Comparison of ENCODE assay signal across 10 cellular contexts in the genomic region with DNA sequence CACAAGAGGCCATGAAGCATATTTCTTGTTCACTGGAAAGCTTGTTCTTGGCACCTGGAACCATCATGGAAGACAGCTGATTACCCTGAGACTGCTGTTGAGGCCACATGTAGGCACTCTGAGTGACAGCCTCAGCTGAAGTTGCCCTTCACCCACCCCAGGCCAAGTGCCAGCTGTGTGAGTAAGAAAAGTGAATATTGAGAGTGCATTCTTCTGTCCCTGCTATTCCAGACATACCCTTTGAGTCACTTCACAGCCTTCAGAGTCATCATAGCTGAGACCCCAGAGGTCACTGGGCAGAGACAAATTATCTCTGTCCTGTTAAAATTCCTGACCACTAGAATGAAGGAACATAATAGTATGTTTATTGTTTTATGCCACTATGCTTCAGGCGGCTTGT.
A peak's percentile ranks its signal among the peaks of the same experiment; 100 is the strongest.
DNase-seq lines count a peak whose midpoint lies in the region; ATAC-seq and TF ChIP-seq lines count a peak whose summit lies in the region.
"Had no signal": no experiment of that assay in that cellular context is flagged by ENCODE, and none has a peak within 500 bp of the region (broad histone marks: within the 10 kb centered on the region; RNA-seq: fewer than 3 reads in every experiment).

No MANE protein-coding gene starts in this region.

- peaks cover 10 to 36% (median 33%) of the 10 kb centered on the region in 7 donors for H3K4me1 Mint-ChIP-seq in naive thymus-derived CD4-positive, alpha-beta T cell

- POLR2A ChIA-PET in naive thymus-derived CD4-positive, alpha-beta T cell (lab: Charles Lee): interaction anchor here (0.7 kb wide), 1 partner anchor 81 kb away, joined by 3 read pairs; no protein-coding TSS in a partner anchor

- H3K27ac ChIP-seq in foreskin keratinocyte (peak overlapping the region; percentile 3), sigmoid colon (no peak overlapping the region)
- no peak overlapping the region for H3K27ac ChIP-seq in naive thymus-derived CD4-positive, alpha-beta T cell (ENCODE audit: low read depth, low read length)
- H3K27ac ChIP-seq: suprapubic skin had no signal

- peaks cover 0 to 14% (median 0%) of the 10 kb centered on the region in 5 donors for H3K27me3 Mint-ChIP-seq in naive thymus-derived CD4-positive, alpha-beta T cell

- H3K9me3 ChIP-seq in adipocyte (ENCODE audit: control insufficient read depth, low read length): no peaks in the 10 kb centered on the region
- H3K9me3 ChIP-seq in sigmoid colon: no peaks in the 10 kb centered on the region
- no peaks in the 10 kb centered on the region for H3K9me3 ChIP-seq in naive thymus-derived CD4-positive, alpha-beta T cell (ENCODE audit: control insufficient read depth in 2 of 3, low read length in 3 of 3)
- H3K9me3 ChIP-seq: suprapubic skin had no signal

- no peak for TF ChIP-seq EP300 in sigmoid colon (IDR thresholded peaks at IDR 0.05)

- TF ChIP-seq CTCF in foreskin keratinocyte (conservative IDR thresholded peaks at IDR 0.05): no peak
- no peak for TF ChIP-seq CTCF in sigmoid colon (IDR thresholded peaks at IDR 0.05)

- H3K4me3 ChIP-seq in adipocyte (ENCODE audit: low read length): no peak overlapping the region
- H3K4me3 ChIP-seq in sigmoid colon: no peak overlapping the region
- no peak overlapping the region for H3K4me3 ChIP-seq in naive thymus-derived CD4-positive, alpha-beta T cell (ENCODE audit: low read length)
- H3K4me3 ChIP-seq: suprapubic skin had no signal

- H3K36me3 Mint-ChIP-seq in naive thymus-derived CD4-positive, alpha-beta T cell: peaks cover 0 to 11% (median 0%) of the 10 kb centered on the region in 5 donors

- no peaks in the 10 kb centered on the region for H3K36me3 ChIP-seq in adipocyte (ENCODE audit: control insufficient read depth, insufficient read depth, low read length, severe bottlenecking)
- no peaks in the 10 kb centered on the region for H3K36me3 ChIP-seq in sigmoid colon
- no peaks in the 10 kb centered on the region for H3K36me3 ChIP-seq in naive thymus-derived CD4-positive, alpha-beta T cell (ENCODE audit: control insufficient read depth in 2 of 3, insufficient read depth in 3 of 3, low read length in 3 of 3)
- H3K36me3 ChIP-seq: suprapubic skin had no signal

- H3K27ac Mint-ChIP-seq in naive thymus-derived CD4-positive, alpha-beta T cell: peak overlapping the region in 1 of 9 donors; percentile 73
- H3K27ac Mint-ChIP-seq: activated CD4-positive, alpha-beta T cell treated with anti-CD3 and anti-CD28 coated beads for 36 hours had no signal

- H3K4me1 ChIP-seq in adipocyte (ENCODE audit: control insufficient read depth, insufficient read depth, low read length): peaks cover 8% of the 10 kb centered on the region
- peaks cover 23% of the 10 kb centered on the region for H3K4me1 ChIP-seq in foreskin keratinocyte
- H3K4me1 ChIP-seq in sigmoid colon: no peaks in the 10 kb centered on the region
- H3K4me1 ChIP-seq in naive thymus-derived CD4-positive, alpha-beta T cell (ENCODE audit: control insufficient read depth in 2 of 2, insufficient read depth in 2 of 2, low read length in 2 of 2): peaks cover 0 to 17% of the 10 kb centered on the region in 2 donors

- DNase-seq in HS-27A (ENCODE audit: low read depth) (peak; percentile 83), adipocyte (ENCODE audit: low read depth) (peak; percentile 54), foreskin keratinocyte (peak in 1 of 2 donors; percentile 62), sigmoid colon (no peak), NCI-H146 treated with DMSO at 0.1 percent for 48 hours (lab: John Stamatoyannopoulos, UW; ENCODE audit: unreplicated experiment) (no peak)
- DNase-seq in naive thymus-derived CD4-positive, alpha-beta T cell: no peak
- DNase-seq: activated CD4-positive, alpha-beta T cell treated with anti-CD3 and anti-CD28 coated beads for 36 hours; right cardiac atrium had no signal

- peaks cover 0 to 3% (median 0%) of the 10 kb centered on the region in 11 donors for H3K9me3 Mint-ChIP-seq in naive thymus-derived CD4-positive, alpha-beta T cell

- intact Hi-C loops in sigmoid colon (cut with DNase I): no loop called here
- intact Hi-C loops in naive thymus-derived CD4-positive, alpha-beta T cell (cut with micrococcal nuclease): no loop called here

- no peak overlapping the region for H3K9ac ChIP-seq in adipocyte (ENCODE audit: low read length)

- H3K27me3 ChIP-seq in adipocyte (replicated peaks; ENCODE audit: control insufficient read depth, insufficient read depth, low read length) (no peaks in the 10 kb centered on the region), foreskin keratinocyte (no peaks in the 10 kb centered on the region), sigmoid colon (no peaks in the 10 kb centered on the region)
- H3K27me3 ChIP-seq in naive thymus-derived CD4-positive, alpha-beta T cell (ENCODE audit: control insufficient read depth in 2 of 2, insufficient read depth in 2 of 2, low read length in 2 of 2): no peaks in the 10 kb centered on the region
- H3K27me3 ChIP-seq: suprapubic skin had no signal

- ATAC-seq in foreskin keratinocyte: peak; percentile 79
- ATAC-seq in HG02610 (IDR thresholded peaks at IDR 0.05; ENCODE audit: unreplicated experiment): no peak
- no peak for ATAC-seq in naive thymus-derived CD4-positive, alpha-beta T cell
- ATAC-seq: activated CD4-positive, alpha-beta T cell treated with anti-CD3 and anti-CD28 coated beads for 36 hours; right cardiac atrium had no signal

- no peak overlapping the region for H3K4me3 Mint-ChIP-seq in naive thymus-derived CD4-positive, alpha-beta T cell
- H3K4me3 Mint-ChIP-seq: activated CD4-positive, alpha-beta T cell treated with anti-CD3 and anti-CD28 coated beads for 36 hours had no signal

- no peak for TF ChIP-seq POLR2A in sigmoid colon (IDR thresholded peaks at IDR 0.05)

- WGBS in sigmoid colon, 2 donors: 75 to 88% methylated on average over 1 of the region's 1 CpG

- CTCF ChIA-PET in naive thymus-derived CD4-positive, alpha-beta T cell (lab: Charles Lee): interaction anchor here (0.6 to 1.5 kb wide), 2 partner anchors 14 to 300 kb away, joined by 4 to 6 read pairs; no protein-coding TSS in a partner anchor

Comparison
In these comparisons a context has a peak if more than half of its experiments do, and no peak if none do; other contexts are left out.
1. DNase-seq: peak in HS-27A (single experiment) and adipocyte (single experiment); none in sigmoid colon (single experiment), NCI-H146 treated with DMSO at 0.1 percent for 48 hours (single experiment) and naive thymus-derived CD4-positive, alpha-beta T cell (0 of 9).